Comparison of ENCODE assay signal across 11 cellular contexts in genomic region chr12:11576104-11576503, GRCh38.
A peak's percentile ranks its signal among the peaks of the same experiment; 100 is the strongest.
DNase-seq lines count a peak whose midpoint lies in the region; ATAC-seq and TF ChIP-seq lines count a peak whose summit lies in the region.
"Had no signal": no experiment of that assay in that cellular context is flagged by ENCODE, and none has a peak within 500 bp of the region (broad histone marks: within the 10 kb centered on the region; RNA-seq: fewer than 3 reads in every experiment).

No MANE protein-coding gene starts in this region.

- H3K9ac ChIP-seq in BLaER1 treated with 17β-estradiol and CSF1 and Interleukin-3, amounts not matched to agents 10 nM and 100 nM: no peak overlapping the region

- no peak overlapping the region for H3K4me3 ChIP-seq in BLaER1 treated with 17β-estradiol and CSF1 and Interleukin-3, amounts not matched to agents 10 nM and 100 nM
- H3K4me3 ChIP-seq in gastroesophageal sphincter: no peak overlapping the region
- H3K4me3 ChIP-seq: ascending aorta, hepatocyte had no signal

- H3K27ac ChIP-seq in BLaER1 treated with 17β-estradiol and CSF1 and Interleukin-3, amounts not matched to agents 10 nM and 100 nM: no peak overlapping the region
- H3K27ac ChIP-seq in RWPE1: no peak overlapping the region
- H3K27ac ChIP-seq in gastroesophageal sphincter: no peak overlapping the region
- H3K27ac ChIP-seq: ascending aorta, hepatocyte had no signal

- peaks cover 4% of the 10 kb centered on the region for H3K4me1 Mint-ChIP-seq in T-helper 2 cell treated with Interferon-gamma antibody and Interleukin-4, amounts not matched to agents 5 μg/mL and 100 μg/mL, for 36 hours (ENCODE audit: low read depth)

- no peaks in the 10 kb centered on the region for H3K36me3 ChIP-seq in BLaER1 treated with 17β-estradiol and CSF1 and Interleukin-3, amounts not matched to agents 10 nM and 100 nM
- no peaks in the 10 kb centered on the region for H3K36me3 ChIP-seq in gastroesophageal sphincter
- H3K36me3 ChIP-seq: ascending aorta had no signal

- H3K4me1 ChIP-seq in BLaER1 treated with 17β-estradiol and CSF1 and Interleukin-3, amounts not matched to agents 10 nM and 100 nM: peaks cover 14 to 50% (median 24%) of the 10 kb centered on the region in 10 experiments; a peak in 19 of 20 replicates
- H3K4me1 ChIP-seq in gastroesophageal sphincter: peaks cover 8 to 38% (median 12%) of the 10 kb centered on the region in 3 donors

- WGBS in gastroesophageal sphincter (ENCODE audit: low coverage in 1 of 2), 2 donors: 100% methylated on average over 1 of the region's 1 CpG; no CpG with 5 or more reads in 1 of the 2 donors

- CTCF ChIA-PET in RWPE1 (lab: Yijun Ruan, JAX): no interaction called here

- POLR2A ChIA-PET in RWPE1 (lab: Yijun Ruan, JAX; ENCODE audit: low non-redundant PET): no interaction called here

- peak; percentile 70 for DNase-seq in RWPE1 (ENCODE audit: low spot score)
- DNase-seq in sciatic nerve (ENCODE audit: low spot score): no peak
- no peak for DNase-seq in T-helper 2 cell treated with Interferon-gamma antibody and Interleukin-4, amounts not matched to agents 5 μg/mL and 100 μg/mL, for 36 hours (ENCODE audit: low spot score)
- DNase-seq: NCI-H510A treated with DMSO at 0.1 percent for 48 hours had no signal

- ATAC-seq in GM21786 (IDR thresholded peaks at IDR 0.05; ENCODE audit: unreplicated experiment) (peak; percentile 43), gastroesophageal sphincter (peak; percentile 22), GM19035 (IDR thresholded peaks at IDR 0.05; ENCODE audit: unreplicated experiment) (no peak), sciatic nerve (no peak), GM18868 (IDR thresholded peaks at IDR 0.05; ENCODE audit: unreplicated experiment) (no peak)

- peaks cover 31% of the 10 kb centered on the region for H3K27me3 Mint-ChIP-seq in T-helper 2 cell treated with Interferon-gamma antibody and Interleukin-4, amounts not matched to agents 5 μg/mL and 100 μg/mL, for 36 hours (ENCODE audit: low read depth)

- TF ChIP-seq POLR2A in gastroesophageal sphincter (IDR thresholded peaks at IDR 0.05): no peak

- H4K20me1 ChIP-seq in BLaER1 treated with 17β-estradiol and CSF1 and Interleukin-3, amounts not matched to agents 10 nM and 100 nM: no peaks in the 10 kb centered on the region

- H3K4me2 ChIP-seq in BLaER1 treated with 17β-estradiol and CSF1 and Interleukin-3, amounts not matched to agents 10 nM and 100 nM: peak overlapping the region; percentile 2 to 52 (median 39); a peak in 17 of 22 replicates
- H3K4me2 ChIP-seq: hepatocyte had no signal

- H3K9me3 Mint-ChIP-seq in T-helper 2 cell treated with Interferon-gamma antibody and Interleukin-4, amounts not matched to agents 5 μg/mL and 100 μg/mL, for 36 hours: no peaks in the 10 kb centered on the region

- H3K27me3 ChIP-seq in BLaER1 treated with 17β-estradiol and CSF1 and Interleukin-3, amounts not matched to agents 10 nM and 100 nM: no peaks in the 10 kb centered on the region
- no peaks in the 10 kb centered on the region for H3K27me3 ChIP-seq in gastroesophageal sphincter
- H3K27me3 ChIP-seq: ascending aorta, hepatocyte had no signal

- TF ChIP-seq CTCF in RWPE1 (conservative IDR thresholded peaks at IDR 0.05; ENCODE audit: low read depth) (no peak), gastroesophageal sphincter (IDR thresholded peaks at IDR 0.05) (no peak)

- no peaks in the 10 kb centered on the region for H3K36me3 Mint-ChIP-seq in T-helper 2 cell treated with Interferon-gamma antibody and Interleukin-4, amounts not matched to agents 5 μg/mL and 100 μg/mL, for 36 hours (ENCODE audit: low read depth)

- no peak overlapping the region for H3K4me3 Mint-ChIP-seq in T-helper 2 cell treated with Interferon-gamma antibody and Interleukin-4, amounts not matched to agents 5 μg/mL and 100 μg/mL, for 36 hours

- TF ChIP-seq EP300 in gastroesophageal sphincter (IDR thresholded peaks at IDR 0.05): no peak

- peaks cover 0 to 9% (median 0%) of the 10 kb centered on the region in 11 experiments; a peak in 6 of 22 replicates for H3K9me3 ChIP-seq in BLaER1 treated with 17β-estradiol and CSF1 and Interleukin-3, amounts not matched to agents 10 nM and 100 nM (replicated peaks in 1 of 11)
- H3K9me3 ChIP-seq in gastroesophageal sphincter: no peaks in the 10 kb centered on the region
- H3K9me3 ChIP-seq: ascending aorta had no signal

- H3K27ac Mint-ChIP-seq in T-helper 2 cell treated with Interferon-gamma antibody and Interleukin-4, amounts not matched to agents 5 μg/mL and 100 μg/mL, for 36 hours: no peak overlapping the region

- intact Hi-C loops in sciatic nerve (cut with DNase I): no loop called here

Comparison
In these comparisons a context has a peak if more than half of its experiments do, and no peak if none do; other contexts are left out.
1. ATAC-seq: peak in GM21786 (single experiment) and gastroesophageal sphincter (single experiment); none in GM19035 (single experiment), sciatic nerve (single experiment) and GM18868 (single experiment).